In genomic region chrX:150729956-150730355, GRCh38 we compare ENCODE assay signal across 24 cellular contexts.
"Had no signal": no experiment of that assay in that cellular context is flagged by ENCODE, and none has a peak within 500 bp of the region (broad histone marks: within the 10 kb centered on the region; RNA-seq: fewer than 3 reads in every experiment).

No MANE protein-coding gene starts in this region.

- DNase-seq: cortex of kidney; effector memory CD8-positive, alpha-beta T cell; gastrocnemius medialis; head of caudate nucleus; kidney; left lung; mesendoderm; midbrain; naive thymus-derived CD4-positive, alpha-beta T cell; nucleus accumbens; sigmoid colon; stimulated activated CD4-positive, alpha-beta T cell treated with anti-CD3 and anti-CD28 coated beads, Interleukin-2, amount 100 ng/mL, for 24 hours; stimulated activated CD4-positive, alpha-beta T cell treated with anti-CD3 and anti-CD28 coated beads, Interleukin-4, amount 100 ng/mL, for 24 hours; stimulated activated naive CD8-positive, alpha-beta T cell treated with anti-CD3 and anti-CD28 coated beads, Interleukin-15, Interleukin-2, amounts not matched to agents 100 U/mL and 50 U/mL, for 24 hours; substantia nigra; testis; tibial artery had no signal

- ATAC-seq: effector memory CD8-positive, alpha-beta T cell; esophagus mucosa; gastrocnemius medialis; left lung; naive thymus-derived CD4-positive, alpha-beta T cell; stimulated activated effector memory CD8-positive, alpha-beta T cell treated with anti-CD3 and anti-CD28 coated beads, Interleukin-12 subunit alpha, Interleukin-12 subunit beta, amount 100 ng/mL, for 72 hours; stimulated activated naive CD8-positive, alpha-beta T cell treated with anti-CD3 and anti-CD28 coated beads, Interleukin-15, Interleukin-2, amounts not matched to agents 100 U/mL and 50 U/mL, for 24 hours had no signal

- H3K27ac ChIP-seq: epithelial cell of prostate, gastrocnemius medialis, left lung, neural progenitor cell, prostate gland, right atrium auricular region, sigmoid colon, testis, tibial artery had no signal

- H3K27me3 ChIP-seq: gastrocnemius medialis, left lung, neural progenitor cell, right atrium auricular region, sigmoid colon, testis, tibial artery had no signal

- H3K4me3 ChIP-seq: gastrocnemius medialis, left lung, neural progenitor cell, prostate gland, right atrium auricular region, sigmoid colon, testis, tibial artery had no signal

- H3K9ac ChIP-seq: neural progenitor cell had no signal

- H3K4me2 ChIP-seq: neural progenitor cell had no signal

- H3K4me1 ChIP-seq: gastrocnemius medialis, left lung, neural progenitor cell, prostate gland, right atrium auricular region, sigmoid colon, testis, tibial artery had no signal

- H2AFZ ChIP-seq: neural progenitor cell had no signal

- FAIRE-seq: endometrium, kidney had no signal

- H3K9me3 ChIP-seq: gastrocnemius medialis, left lung, prostate gland, sigmoid colon, testis, tibial artery had no signal

- H3K36me3 ChIP-seq: neural progenitor cell, prostate gland had no signal
